Comparison of ENCODE assay signal across 8 cellular contexts in genomic region chr11:64801591-64802369, GRCh38. TPM values are rescaled to one million over a fixed set of nuclear protein-coding genes. Genes with fewer than 3 reads are reported as not detected.
A peak's percentile ranks its signal among the peaks of the same experiment; 100 is the strongest.
DNase-seq lines count a peak whose midpoint lies in the region; ATAC-seq and TF ChIP-seq lines count a peak whose summit lies in the region.

No MANE protein-coding gene starts in this region.

- H3K27ac ChIP-seq in KMS-11: no peak overlapping the region

- H2AFZ ChIP-seq in KMS-11 (ENCODE audit: low read depth): no peak overlapping the region

- no peak for DNase-seq in AG10803 (ENCODE audit: low read depth)
- no peak for DNase-seq in central memory CD8-positive, alpha-beta T cell (ENCODE audit: low spot score in 2 of 2)
- DNase-seq in naive thymus-derived CD8-positive, alpha-beta T cell: peak in 1 of 10 donors; percentile 53
- DNase-seq in SHP77 treated with DMSO at 0.1 percent for 48 hours (lab: John Stamatoyannopoulos, UW): no peak

- H3K4me1 Mint-ChIP-seq in central memory CD8-positive, alpha-beta T cell: peaks cover 21% of the 10 kb centered on the region
- peaks cover 16 to 45% (median 40%) of the 10 kb centered on the region in 4 donors for H3K4me1 Mint-ChIP-seq in naive thymus-derived CD8-positive, alpha-beta T cell

- H3K36me3 ChIP-seq in KMS-11 (ENCODE audit: insufficient read depth): no peaks in the 10 kb centered on the region

- TF ChIP-seq CTCF in AG10803 (conservative IDR thresholded peaks at IDR 0.05; ENCODE audit: low read length) (no peak), KMS-11 (conservative IDR thresholded peaks at IDR 0.05; ENCODE audit: low read depth, low read length) (no peak)

- peak overlapping the region; percentile 61 for H3K27ac Mint-ChIP-seq in central memory CD8-positive, alpha-beta T cell (ENCODE audit: low read depth)
- H3K27ac Mint-ChIP-seq in naive thymus-derived CD8-positive, alpha-beta T cell: peak overlapping the region; percentile 68 to 93 (median 88)

- peaks cover 12% of the 10 kb centered on the region for H3K36me3 Mint-ChIP-seq in central memory CD8-positive, alpha-beta T cell (ENCODE audit: insufficient read depth)
- H3K36me3 Mint-ChIP-seq in naive thymus-derived CD8-positive, alpha-beta T cell: peaks cover 0 to 35% (median 8%) of the 10 kb centered on the region in 3 donors

- H3K9ac ChIP-seq in KMS-11: no peak overlapping the region

- POLR2A ChIA-PET in naive thymus-derived CD8-positive, alpha-beta T cell (lab: Charles Lee): interaction anchor here (0.6 to 7.3 kb wide), 14 partner anchors 8 to 77 kb away, joined by 4 to 135 read pairs (median 8); partner anchors contain the start of genes CDC42BPG, EHD1, MEN1 and RASGRP2

- H3K27me3 Mint-ChIP-seq in central memory CD8-positive, alpha-beta T cell: no peaks in the 10 kb centered on the region
- H3K27me3 Mint-ChIP-seq in naive thymus-derived CD8-positive, alpha-beta T cell: no peaks in the 10 kb centered on the region

- H3K4me3 Mint-ChIP-seq in central memory CD8-positive, alpha-beta T cell: peak overlapping the region; percentile 81
- H3K4me3 Mint-ChIP-seq in naive thymus-derived CD8-positive, alpha-beta T cell: peak overlapping the region; percentile 73 to 89 (median 81)

- no peaks in the 10 kb centered on the region for H3K9me3 Mint-ChIP-seq in central memory CD8-positive, alpha-beta T cell
- no peaks in the 10 kb centered on the region for H3K9me3 Mint-ChIP-seq in naive thymus-derived CD8-positive, alpha-beta T cell

- H3K4me3 ChIP-seq in AG10803 (ENCODE audit: low read length): peak overlapping the region; percentile 58; the same call in 1 of the 2 replicates
- no peak overlapping the region for H3K4me3 ChIP-seq in KMS-11 (IDR thresholded peaks at IDR 0.05; ENCODE audit: insufficient read depth, low read depth, low read length)

- ATAC-seq in central memory CD8-positive, alpha-beta T cell (replicated peaks; ENCODE audit: extremely low read depth, poor library complexity, severe bottlenecking): no peak
- no peak for ATAC-seq in naive thymus-derived CD8-positive, alpha-beta T cell
- no peak for ATAC-seq in HG02938 (IDR thresholded peaks at IDR 0.05; ENCODE audit: unreplicated experiment)
- no peak for ATAC-seq in HG03097 (IDR thresholded peaks at IDR 0.05; ENCODE audit: low FRiP score, unreplicated experiment)
- ATAC-seq in HG02870 (IDR thresholded peaks at IDR 0.05; ENCODE audit: unreplicated experiment): no peak

- H3K4me1 ChIP-seq in KMS-11 (ENCODE audit: low read depth, poor library complexity, severe bottlenecking): peaks cover 12% of the 10 kb centered on the region

- no peaks in the 10 kb centered on the region for H3K27me3 ChIP-seq in KMS-11 (ENCODE audit: insufficient read depth, low read depth)

- H4K20me1 ChIP-seq in KMS-11 (ENCODE audit: insufficient read depth): no peaks in the 10 kb centered on the region

- H3K79me2 ChIP-seq in KMS-11 (ENCODE audit: insufficient read depth, low read depth): no peaks in the 10 kb centered on the region

- peak overlapping the region; percentile 45 for H3K4me2 ChIP-seq in KMS-11

RNA-seq across cellular contexts. Expression of gene MAP4K2, which starts 1.2 kb away (rescaled TPM):
- total RNA-seq in naive thymus-derived CD8-positive, alpha-beta T cell: 100 to 1,000 TPM; 128 to 135 TPM
- polyA plus RNA-seq in naive thymus-derived CD8-positive, alpha-beta T cell: 10 to 100 TPM; 26.6 to 55.5 (median 30.3) TPM

RNA-seq across cellular contexts. Expression of gene MEN1, which starts 8.6 kb away (rescaled TPM):
- 10 to 100 TPM; 50.7 to 54.1 TPM for total RNA-seq in naive thymus-derived CD8-positive, alpha-beta T cell
- polyA plus RNA-seq in naive thymus-derived CD8-positive, alpha-beta T cell: 10 to 100 TPM; 22.1 to 57.4 (median 36.1) TPM

RNA-seq across cellular contexts. Expression of gene SF1, which starts 23.4 kb away (rescaled TPM):
- 1,000 to 10,000 TPM; 1,030 to 1,057 TPM for total RNA-seq in naive thymus-derived CD8-positive, alpha-beta T cell
- polyA plus RNA-seq in naive thymus-derived CD8-positive, alpha-beta T cell: 100 to 1,000 TPM in 1 of 3 donors, 10 to 100 TPM in 2; 87.0 to 138 (median 96.6) TPM

RNA-seq across cellular contexts. Expression of gene PYGM, which starts 42.0 kb away (rescaled TPM):
- 10 to 100 TPM; 13.0 to 18.4 TPM for total RNA-seq in naive thymus-derived CD8-positive, alpha-beta T cell
- under 1 TPM; 0.09 to 0.50 (median 0.49) TPM for polyA plus RNA-seq in naive thymus-derived CD8-positive, alpha-beta T cell

RNA-seq across cellular contexts. Expression of gene CDC42BPG, which starts 42.7 kb away (rescaled TPM):
- 10 to 100 TPM in 1 of 2 experiments, 1 to 10 TPM in 1; 9.0 to 10.3 TPM for total RNA-seq in naive thymus-derived CD8-positive, alpha-beta T cell
- polyA plus RNA-seq in naive thymus-derived CD8-positive, alpha-beta T cell: under 1 TPM; 0.09 to 0.38 (median 0.13) TPM
